ENCODE assay signal across 8 cellular contexts in genomic region chr7:130070900-130071622, GRCh38. TPM values are rescaled to one million over a fixed set of nuclear protein-coding genes. Genes with fewer than 3 reads are reported as not detected.
DNase-seq lines count a peak whose midpoint lies in the region; TF ChIP-seq lines count a peak whose summit lies in the region.

No MANE protein-coding gene starts in this region.

- no peaks in the 10 kb centered on the region for H3K27me3 Mint-ChIP-seq in HFFc6 (ENCODE audit: insufficient read depth)

- peaks cover 55% of the 10 kb centered on the region for H3K4me1 Mint-ChIP-seq in HFFc6 (ENCODE audit: low read depth)

- H3K4me3 ChIP-seq in esophagus (ENCODE audit: low read depth in 1 of 2, low read length in 2 of 2) = peak overlapping the region; percentile 78 to 79
- peak overlapping the region; percentile 55 for H3K4me3 ChIP-seq in neuron (ENCODE audit: low read length)

- 0 to 1% methylated on average over 10 of the region's 10 CpGs for WGBS in esophagus, 2 donors

- peak overlapping the region; percentile 90 for H2AFZ ChIP-seq in neuron (ENCODE audit: low read depth, low read length)

- H3K9me3 Mint-ChIP-seq in HFFc6 = no peaks in the 10 kb centered on the region

- no peak for TF ChIP-seq CTCF in HFFc6 (IDR thresholded peaks at IDR 0.05)

- H3K4me1 ChIP-seq in esophagus (ENCODE audit: control insufficient read depth in 2 of 2, insufficient read depth in 2 of 2, low read length in 1 of 2) (no peaks in the 10 kb centered on the region), neuron (ENCODE audit: insufficient read depth, low read length) (peaks cover 15% of the 10 kb centered on the region)

- H3K36me3 ChIP-seq in esophagus (ENCODE audit: control insufficient read depth in 2 of 2, insufficient read depth in 2 of 2, low read length in 1 of 2) (no peaks in the 10 kb centered on the region), neuron (ENCODE audit: insufficient read depth, low read length) (peaks cover 2% of the 10 kb centered on the region)

- H3K9me3 ChIP-seq in esophagus (ENCODE audit: control insufficient read depth in 2 of 2, insufficient read depth in 1 of 2, low read depth in 1 of 2, low read length in 1 of 2) (no peaks in the 10 kb centered on the region), neuron (ENCODE audit: low read length) (no peaks in the 10 kb centered on the region)

- H3K4me3 Mint-ChIP-seq in HFFc6 = peak overlapping the region; percentile 93

- H3K27me3 ChIP-seq in esophagus (ENCODE audit: control insufficient read depth in 1 of 2, insufficient read depth in 2 of 2, low read length in 2 of 2) (no peaks in the 10 kb centered on the region), neuron (ENCODE audit: insufficient read depth, low read length) (no peaks in the 10 kb centered on the region)

- no peaks in the 10 kb centered on the region; the same call in 1 of the 2 replicates for H3K36me3 Mint-ChIP-seq in HFFc6 (ENCODE audit: low read depth)

- DNase-seq in EH (ENCODE audit: low read depth) (peak; percentile 26), HFFc6 (no peak), SKM-1 (lab: John Stamatoyannopoulos, UW; ENCODE audit: unreplicated experiment) (peak; percentile 38), AG08396 (ENCODE audit: low spot score) (no peak), NCI-H1694 treated with DMSO at 0.1 percent for 48 hours (lab: John Stamatoyannopoulos, UW) (no peak), NCI-H146 (lab: John Stamatoyannopoulos, UW) (no peak)

- H3K27ac Mint-ChIP-seq in HFFc6 = peak overlapping the region; percentile 82

- peak overlapping the region; percentile 90 to 91 for H3K27ac ChIP-seq in esophagus (ENCODE audit: low read depth in 2 of 2, low read length in 1 of 2)

RNA-seq across cellular contexts. Expression of gene KLHDC10, which starts 0.7 kb away (rescaled TPM):
- total RNA-seq in HFFc6 (2021; fragmentation: NEBNext Ultra II Directional; extraction: Animal tissue kit (Norgen Biotek cat#: 25700)) = 10 to 100 TPM; 21.0 to 25.5 (median 24.1) TPM
- polyA plus RNA-seq in esophagus = 1 to 10 TPM; 6.6 to 7.3 TPM

RNA-seq across cellular contexts. Expression of gene ZC3HC1, which starts 19.9 kb away (rescaled TPM):
- total RNA-seq in HFFc6 (2021; fragmentation: NEBNext Ultra II Directional; extraction: Animal tissue kit (Norgen Biotek cat#: 25700)) = 10 to 100 TPM; 18.8 to 24.3 (median 21.2) TPM
- polyA plus RNA-seq in esophagus = 1 to 10 TPM; 6.5 to 7.2 TPM

Comparison
In these comparisons a context has a peak if more than half of its experiments do, and no peak if none do; other contexts are left out.
1. DNase-seq: peak in EH (single experiment) and SKM-1 (single experiment); none in HFFc6 (single experiment), AG08396 (single experiment), NCI-H1694 treated with DMSO at 0.1 percent for 48 hours (single experiment) and NCI-H146 (single experiment).